ENCODE assay signal across 13 cellular contexts in the genomic region with DNA sequence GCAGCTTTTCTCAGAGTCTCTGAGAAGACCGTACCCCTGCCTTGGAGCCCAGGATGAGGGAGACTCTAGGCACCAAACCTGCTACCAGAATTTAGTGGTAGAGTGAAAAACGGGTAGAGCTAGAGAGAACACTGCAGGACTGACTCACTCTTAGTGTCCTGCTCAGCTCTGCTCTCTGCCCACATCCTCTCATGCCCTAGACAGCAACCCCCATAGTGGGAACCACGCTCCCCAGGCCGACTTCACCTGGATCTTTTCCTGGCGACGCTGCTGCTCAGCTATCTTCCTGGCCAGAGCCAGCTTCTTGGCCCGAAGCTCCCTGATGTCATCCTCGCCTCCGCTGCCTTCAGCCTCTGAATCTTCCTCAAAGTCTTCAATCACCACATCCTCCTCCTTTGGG. TPM values are rescaled to one million over a fixed set of nuclear protein-coding genes. Genes with fewer than 3 reads are reported as not detected.
DNase-seq lines count a peak whose midpoint lies in the region; ATAC-seq and TF ChIP-seq lines count a peak whose summit lies in the region.
"Had no signal": no experiment of that assay in that cellular context is flagged by ENCODE, and none has a peak within 500 bp of the region (broad histone marks: within the 10 kb centered on the region; RNA-seq: fewer than 3 reads in every experiment).

No MANE protein-coding gene starts in this region.

- H3K4me2 ChIP-seq in neural progenitor cell, result no peak overlapping the region

- H3K27me3 ChIP-seq in neural progenitor cell, result no peaks in the 10 kb centered on the region

- no peaks in the 10 kb centered on the region for H3K36me3 ChIP-seq in neural progenitor cell

- no peak overlapping the region for H2AFZ ChIP-seq in neural progenitor cell (replicated peaks)

- H3K27ac Mint-ChIP-seq in endothelial cell (ENCODE audit: unreplicated experiment), result no peak overlapping the region
- no peak overlapping the region for H3K27ac Mint-ChIP-seq in neural progenitor cell

- no peak overlapping the region for H3K27ac ChIP-seq in neural progenitor cell
- H3K27ac ChIP-seq: SK-N-MC had no signal

- no peaks in the 10 kb centered on the region for H3K9me3 ChIP-seq in neural progenitor cell (ENCODE audit: low read depth)

- no peaks in the 10 kb centered on the region for H3K79me2 ChIP-seq in neural progenitor cell (ENCODE audit: low read depth)

- H4K20me1 ChIP-seq in neural progenitor cell (ENCODE audit: low read depth), result peaks cover 4% of the 10 kb centered on the region

- DNase-seq in Daoy (ENCODE audit: low read depth) (peak; percentile 83), endothelial cell (ENCODE audit: low spot score) (no peak), neural progenitor cell (ENCODE audit: low spot score) (no peak), H4 (ENCODE audit: low spot score) (no peak), DMS153 treated with DMSO at 0.1 percent for 48 hours (lab: John Stamatoyannopoulos, UW; ENCODE audit: unreplicated experiment) (no peak), GDM1 (lab: John Stamatoyannopoulos, UW) (no peak)
- DNase-seq: activated CD4-positive, alpha-beta T cell treated with anti-CD3 and anti-CD28 coated beads, Interleukin-2, amount 50 U/mL, for 4 hours; naive thymus-derived CD4-positive, alpha-beta T cell; NCI-H1105; NCI-H510A had no signal

- H3K4me1 ChIP-seq in neural progenitor cell, result no peaks in the 10 kb centered on the region

- no peak overlapping the region for H3K4me3 ChIP-seq in neural progenitor cell
- H3K4me3 ChIP-seq: SK-N-MC had no signal

- no peaks in the 10 kb centered on the region for H3K9me3 Mint-ChIP-seq in endothelial cell (ENCODE audit: unreplicated experiment)
- H3K9me3 Mint-ChIP-seq in neural progenitor cell, result no peaks in the 10 kb centered on the region
- H3K9me3 Mint-ChIP-seq: naive thymus-derived CD4-positive, alpha-beta T cell had no signal

- TF ChIP-seq CTCF in endothelial cell (IDR thresholded peaks at IDR 0.05; ENCODE audit: unreplicated experiment), result no peak
- no peak for TF ChIP-seq CTCF in neural progenitor cell (IDR thresholded peaks at IDR 0.05)

- ATAC-seq in esophagus mucosa, result no peak
- ATAC-seq: naive thymus-derived CD4-positive, alpha-beta T cell had no signal

- H3K4me1 Mint-ChIP-seq in endothelial cell (ENCODE audit: unreplicated experiment), result peaks cover 20% of the 10 kb centered on the region
- H3K4me1 Mint-ChIP-seq in neural progenitor cell, result peaks cover 10% of the 10 kb centered on the region

- H3K36me3 Mint-ChIP-seq in endothelial cell (ENCODE audit: low read depth, unreplicated experiment) (peaks cover 41% of the 10 kb centered on the region), neural progenitor cell (peaks cover 30% of the 10 kb centered on the region)

- H3K9ac ChIP-seq in neural progenitor cell, result no peak overlapping the region

- H3K4me3 Mint-ChIP-seq in endothelial cell (ENCODE audit: unreplicated experiment), result peak overlapping the region; percentile 28
- H3K4me3 Mint-ChIP-seq in neural progenitor cell, result peak overlapping the region; percentile 28
- H3K4me3 Mint-ChIP-seq: naive thymus-derived CD4-positive, alpha-beta T cell had no signal

- H3F3A ChIP-seq in neural progenitor cell (ENCODE audit: low read depth), result no peaks in the 10 kb centered on the region

- H3K27me3 Mint-ChIP-seq in endothelial cell (ENCODE audit: unreplicated experiment) (peaks cover 4% of the 10 kb centered on the region), neural progenitor cell (ENCODE audit: insufficient read depth, low read depth) (peaks cover 3% of the 10 kb centered on the region)
- H3K27me3 Mint-ChIP-seq: naive thymus-derived CD4-positive, alpha-beta T cell had no signal

TF ChIP-seq in PFSK-1, 5 proteins besides CTCF, POLR2A, EP300 and RAD21:
- TF ChIP-seq TAF1 (IDR thresholded peaks at IDR 0.05; ENCODE audit: borderline replicate concordance, insufficient read depth, low read length), result no peak
- TF ChIP-seq FOXP2 (optimal IDR thresholded peaks at IDR 0.05; ENCODE audit: borderline replicate concordance, extremely low read depth, extremely low read length, insufficient read depth), result peak; percentile 18
TF ChIP-seq in PFSK-1: peak in this region for 1.

RNA-seq across cellular contexts. Expression of gene HIC1, which starts 26.7 kb away (rescaled TPM):
- total RNA-seq in Daoy (2014; rRNA removed; shearing (Covaris generic)), result 10.4 and 12.2 TPM in 2 replicates
- polyA plus RNA-seq in PFSK-1 (2012; ENCODE audit: insufficient read length, low read depth), result 49.7 TPM
- total RNA-seq in endothelial cell (ENCODE audit: unreplicated experiment), result 0.72 TPM
- total RNA-seq in neural progenitor cell (ENCODE audit: low replicate concordance), result 0.62 TPM in 1 of 2 replicates, not detected in the other
- 0.08 TPM in 1 of 2 replicates, not detected in the other for total RNA-seq in H4 (2014; rRNA removed; shearing (Covaris generic))
- total RNA-seq in esophagus mucosa, result 2.3 TPM

RNA-seq across cellular contexts. Expression of gene OVCA2, which starts 39.7 kb away (rescaled TPM):
- total RNA-seq in Daoy (2014; rRNA removed; shearing (Covaris generic)), result 83.3 and 93.3 TPM in 2 replicates
- polyA plus RNA-seq in PFSK-1 (2012; ENCODE audit: insufficient read length, low read depth), result 53.8 TPM
- total RNA-seq in endothelial cell (ENCODE audit: unreplicated experiment) (32.7 TPM), neural progenitor cell (ENCODE audit: low replicate concordance) (5.4 and 23.1 TPM in 2 replicates), esophagus mucosa (32.3 TPM)
- total RNA-seq in H4 (2014; rRNA removed; shearing (Covaris generic)), result 40.3 and 49.8 TPM in 2 replicates

RNA-seq across cellular contexts. Expression of gene DPH1, which starts 51.6 kb away (rescaled TPM):
- 45.2 TPM in 2 replicates for total RNA-seq in Daoy (2014; rRNA removed; shearing (Covaris generic))
- 92.9 TPM for polyA plus RNA-seq in PFSK-1 (2012; ENCODE audit: insufficient read length, low read depth)
- total RNA-seq in endothelial cell (ENCODE audit: unreplicated experiment) (27.1 TPM), neural progenitor cell (ENCODE audit: low replicate concordance) (21.1 and 28.0 TPM in 2 replicates), esophagus mucosa (29.1 TPM)
- 12.3 and 16.5 TPM in 2 replicates for total RNA-seq in H4 (2014; rRNA removed; shearing (Covaris generic))

RNA-seq across cellular contexts. Expression of gene RTN4RL1, which starts 56.4 kb away (rescaled TPM):
- 0.83 TPM in 1 of 2 replicates, not detected in the other for total RNA-seq in Daoy (2014; rRNA removed; shearing (Covaris generic))
- 0.28 TPM for polyA plus RNA-seq in PFSK-1 (2012; ENCODE audit: insufficient read length, low read depth)
- not detected for total RNA-seq in endothelial cell (ENCODE audit: unreplicated experiment)
- total RNA-seq in neural progenitor cell (ENCODE audit: low replicate concordance), result 3.4 and 7.2 TPM in 2 replicates
- total RNA-seq in H4 (2014; rRNA removed; shearing (Covaris generic)), result 0.48 and 1.3 TPM in 2 replicates
- 1.2 TPM for total RNA-seq in esophagus mucosa
